Comparison of ENCODE assay signal across 1 cellular context in the genomic region with DNA sequence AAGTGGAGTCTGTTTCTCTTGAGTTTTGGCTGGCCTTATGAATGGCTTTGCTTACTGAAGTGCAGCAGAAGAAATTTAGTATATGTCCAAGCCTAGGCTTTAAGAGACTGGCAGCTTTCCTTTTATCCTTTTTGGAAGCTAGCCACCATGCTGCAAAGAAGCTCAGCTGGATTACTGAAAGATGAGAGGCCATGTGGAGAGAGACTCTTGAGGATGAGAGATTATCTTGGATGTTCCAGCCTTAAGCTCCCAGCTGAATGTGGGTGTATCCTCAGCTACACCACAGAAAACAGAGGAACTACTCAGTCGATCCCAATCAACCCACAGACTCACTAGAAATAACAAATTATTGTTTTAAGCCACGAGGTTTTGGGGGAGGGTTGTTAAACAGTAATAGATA.
TF ChIP-seq lines count a peak whose summit lies in the region.

No MANE protein-coding gene starts in this region.

TF ChIP-seq in IMR-90, 13 proteins besides CTCF, POLR2A, EP300 and RAD21 (continued from another document):
- TF ChIP-seq SMC3 (IDR thresholded peaks at IDR 0.05; ENCODE audit: low read depth, low read length) = no peak
- TF ChIP-seq RFX5 (IDR thresholded peaks at IDR 0.05; ENCODE audit: low read depth, low read length) = no peak
- TF ChIP-seq CHD1 (IDR thresholded peaks at IDR 0.05; ENCODE audit: low read depth, low read length) = no peak
- TF ChIP-seq MAFK (IDR thresholded peaks at IDR 0.05; ENCODE audit: low read depth, low read length) = no peak
- TF ChIP-seq BHLHE40 (IDR thresholded peaks at IDR 0.05; ENCODE audit: low read depth, low read length) = no peak
- no peak for TF ChIP-seq FOS (IDR thresholded peaks at IDR 0.05; ENCODE audit: low read depth, low read length)
- TF ChIP-seq, protein P1, sequence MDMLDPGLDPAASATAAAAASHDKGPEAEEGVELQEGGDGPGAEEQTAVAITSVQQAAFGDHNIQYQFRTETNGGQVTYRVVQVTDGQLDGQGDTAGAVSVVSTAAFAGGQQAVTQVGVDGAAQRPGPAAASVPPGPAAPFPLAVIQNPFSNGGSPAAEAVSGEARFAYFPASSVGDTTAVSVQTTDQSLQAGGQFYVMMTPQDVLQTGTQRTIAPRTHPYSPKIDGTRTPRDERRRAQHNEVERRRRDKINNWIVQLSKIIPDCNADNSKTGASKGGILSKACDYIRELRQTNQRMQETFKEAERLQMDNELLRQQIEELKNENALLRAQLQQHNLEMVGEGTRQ (IDR thresholded peaks at IDR 0.05; ENCODE audit: low read depth, low read length) = no peak
- TF ChIP-seq, protein P2, sequence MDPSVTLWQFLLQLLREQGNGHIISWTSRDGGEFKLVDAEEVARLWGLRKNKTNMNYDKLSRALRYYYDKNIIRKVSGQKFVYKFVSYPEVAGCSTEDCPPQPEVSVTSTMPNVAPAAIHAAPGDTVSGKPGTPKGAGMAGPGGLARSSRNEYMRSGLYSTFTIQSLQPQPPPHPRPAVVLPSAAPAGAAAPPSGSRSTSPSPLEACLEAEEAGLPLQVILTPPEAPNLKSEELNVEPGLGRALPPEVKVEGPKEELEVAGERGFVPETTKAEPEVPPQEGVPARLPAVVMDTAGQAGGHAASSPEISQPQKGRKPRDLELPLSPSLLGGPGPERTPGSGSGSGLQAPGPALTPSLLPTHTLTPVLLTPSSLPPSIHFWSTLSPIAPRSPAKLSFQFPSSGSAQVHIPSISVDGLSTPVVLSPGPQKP (IDR thresholded peaks at IDR 0.05; ENCODE audit: borderline replicate concordance, low read depth, low read length) = no peak
- TF ChIP-seq MAZ (IDR thresholded peaks at IDR 0.05; ENCODE audit: borderline replicate concordance, low read depth, low read length) = no peak
- TF ChIP-seq RCOR1 (IDR thresholded peaks at IDR 0.05; ENCODE audit: insufficient replicate concordance, low read length) = no peak
- no peak for TF ChIP-seq NFE2L2 (IDR thresholded peaks at IDR 0.05; ENCODE audit: low read depth, low read length)
- no peak for TF ChIP-seq MXI1 (IDR thresholded peaks at IDR 0.05; ENCODE audit: borderline replicate concordance, low read depth, low read length)
TF ChIP-seq in IMR-90: peak in this region for 0.
